ENCODE assay signal across 29 cellular contexts in genomic region chr2:180352620-180353019, GRCh38.
"Had no signal": no experiment of that assay in that cellular context is flagged by ENCODE, and none has a peak within 500 bp of the region (broad histone marks: within the 10 kb centered on the region; RNA-seq: fewer than 3 reads in every experiment).

No MANE protein-coding gene starts in this region.

- H3K9ac ChIP-seq: neural progenitor cell had no signal

- H3K4me1 Mint-ChIP-seq: activated CD4-positive, alpha-beta T cell treated with anti-CD3 and anti-CD28 coated beads for 36 hours; activated CD8-positive, alpha-beta memory T cell treated with anti-CD3 and anti-CD28 coated beads, Interleukin-2, amount 10 ng/mL, durations not matched to agents 7 days and 5 days; brain; natural killer cell; neural progenitor cell had no signal

- H3K36me3 ChIP-seq: cardiac muscle cell, gastrocnemius medialis, left lung, neural progenitor cell, suprapubic skin, tibial artery had no signal

- H3K4me1 ChIP-seq: gastrocnemius medialis, left lung, neural progenitor cell, suprapubic skin, tibial artery had no signal

- H3K27ac ChIP-seq: cardiac muscle cell, coronary artery, dorsolateral prefrontal cortex, gastrocnemius medialis, left lung, neural progenitor cell, suprapubic skin, tibial artery had no signal

- H3K9me3 ChIP-seq: gastrocnemius medialis, suprapubic skin, tibial artery had no signal

- H3K4me3 ChIP-seq: cardiac muscle cell, coronary artery, dorsolateral prefrontal cortex, gastrocnemius medialis, left lung, lung, neural progenitor cell, suprapubic skin, tibial artery had no signal

- H3K36me3 Mint-ChIP-seq: activated CD8-positive, alpha-beta memory T cell treated with anti-CD3 and anti-CD28 coated beads, Interleukin-2, amount 10 ng/mL, durations not matched to agents 7 days and 5 days; activated naive CD4-positive, alpha-beta T cell treated with anti-CD3 and anti-CD28 coated beads, Interleukin-2, amount 50 U/mL, for 72 hours; brain; natural killer cell; neural progenitor cell had no signal

- ATAC-seq: activated CD4-positive, alpha-beta T cell treated with anti-CD3 and anti-CD28 coated beads for 36 hours; activated CD8-positive, alpha-beta memory T cell treated with anti-CD3 and anti-CD28 coated beads, Interleukin-2, amount 10 ng/mL, durations not matched to agents 7 days and 5 days; activated CD8-positive, alpha-beta T cell treated with anti-CD3 and anti-CD28 coated beads, Interleukin-2, amount 10 ng/mL, durations not matched to agents 7 days and 5 days; activated naive CD4-positive, alpha-beta T cell treated with anti-CD3 and anti-CD28 coated beads, Interleukin-2, amount 50 U/mL, for 72 hours; activated T-cell treated with anti-CD3 and anti-CD28 coated beads, Interleukin-2, amount 50 U/mL, for 72 hours; gastrocnemius medialis; left lung; natural killer cell; right cardiac atrium had no signal

- H3K4me2 ChIP-seq: neural progenitor cell had no signal

- H3K27ac Mint-ChIP-seq: activated CD4-positive, alpha-beta T cell treated with anti-CD3 and anti-CD28 coated beads for 36 hours; activated CD8-positive, alpha-beta memory T cell treated with anti-CD3 and anti-CD28 coated beads, Interleukin-2, amount 10 ng/mL, durations not matched to agents 7 days and 5 days; activated CD8-positive, alpha-beta T cell treated with anti-CD3 and anti-CD28 coated beads, Interleukin-2, amount 10 ng/mL, durations not matched to agents 7 days and 5 days; activated naive CD4-positive, alpha-beta T cell treated with anti-CD3 and anti-CD28 coated beads, Interleukin-2, amount 50 U/mL, for 72 hours; activated T-cell treated with anti-CD3 and anti-CD28 coated beads, Interleukin-2, amount 50 U/mL, for 72 hours; brain; natural killer cell; neural progenitor cell had no signal

- H3K9me3 Mint-ChIP-seq: neural progenitor cell had no signal

- DNase-seq: activated CD4-positive, alpha-beta T cell treated with anti-CD3 and anti-CD28 coated beads for 36 hours; activated CD4-positive, CD25-positive, alpha-beta regulatory T cell; activated CD8-positive, alpha-beta memory T cell treated with anti-CD3 and anti-CD28 coated beads, Interleukin-2, amount 10 ng/mL, durations not matched to agents 7 days and 5 days; activated CD8-positive, alpha-beta T cell treated with anti-CD3 and anti-CD28 coated beads, Interleukin-2, amount 10 ng/mL, durations not matched to agents 7 days and 5 days; activated naive CD4-positive, alpha-beta T cell; activated T-cell treated with anti-CD3 and anti-CD28 coated beads, Interleukin-2, amount 50 U/mL, for 72 hours; anterior cingulate cortex; dorsolateral prefrontal cortex; effector memory CD4-positive, alpha-beta T cell; erythroblast; gastrocnemius medialis; glutamatergic neuron; left lung; mesendoderm; natural killer cell; occipital lobe; posterior cingulate gyrus; right cardiac atrium; stimulated activated CD4-positive, alpha-beta T cell treated with anti-CD3 and anti-CD28 coated beads, Interleukin-15, amount 100 ng/mL, for 24 hours; stimulated activated CD4-positive, alpha-beta T cell treated with anti-CD3 and anti-CD28 coated beads, Interleukin-2, amount 100 ng/mL, for 24 hours; stimulated activated naive CD4-positive, alpha-beta T cell; tibial artery had no signal

- H3K27me3 Mint-ChIP-seq: activated CD4-positive, alpha-beta T cell treated with anti-CD3 and anti-CD28 coated beads for 36 hours; activated CD8-positive, alpha-beta memory T cell treated with anti-CD3 and anti-CD28 coated beads, Interleukin-2, amount 10 ng/mL, durations not matched to agents 7 days and 5 days; brain had no signal

- H2AFZ ChIP-seq: neural progenitor cell had no signal

- H3K4me3 Mint-ChIP-seq: activated CD4-positive, alpha-beta T cell treated with anti-CD3 and anti-CD28 coated beads for 36 hours; activated CD8-positive, alpha-beta memory T cell treated with anti-CD3 and anti-CD28 coated beads, Interleukin-2, amount 10 ng/mL, durations not matched to agents 7 days and 5 days; activated CD8-positive, alpha-beta T cell treated with anti-CD3 and anti-CD28 coated beads, Interleukin-2, amount 10 ng/mL, durations not matched to agents 7 days and 5 days; activated T-cell treated with anti-CD3 and anti-CD28 coated beads, Interleukin-2, amount 50 U/mL, for 72 hours; brain; natural killer cell; neural progenitor cell had no signal

- H3K27me3 ChIP-seq: cardiac muscle cell, dorsolateral prefrontal cortex, gastrocnemius medialis, left lung, neural progenitor cell, suprapubic skin, tibial artery had no signal
